Comparison of ENCODE assay signal across 23 cellular contexts in the genomic region with DNA sequence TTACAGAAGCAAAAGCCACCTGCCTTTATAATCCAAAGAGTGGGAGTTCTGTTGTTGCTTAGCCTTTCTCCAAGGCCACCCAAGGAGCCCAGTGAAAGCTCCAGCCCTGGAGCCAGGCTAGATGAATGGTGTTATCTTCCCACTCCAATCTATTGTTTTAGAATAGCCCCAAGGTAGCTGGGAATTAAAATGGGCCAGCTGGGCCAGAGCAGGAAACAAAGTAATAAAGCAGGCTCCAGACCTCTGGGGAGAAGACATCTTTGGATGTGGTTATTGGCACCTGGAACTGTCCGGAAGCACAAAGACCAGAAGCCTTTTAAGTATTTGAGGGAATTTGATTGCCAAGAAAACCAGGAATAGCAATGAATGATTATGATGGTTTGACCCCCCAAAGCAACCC. TPM values are rescaled to one million over a fixed set of nuclear protein-coding genes. Genes with fewer than 3 reads are reported as not detected.
DNase-seq lines count a peak whose midpoint lies in the region; TF ChIP-seq lines count a peak whose summit lies in the region.
"Had no signal": no experiment of that assay in that cellular context is flagged by ENCODE, and none has a peak within 500 bp of the region (broad histone marks: within the 10 kb centered on the region; RNA-seq: fewer than 3 reads in every experiment).

No MANE protein-coding gene starts in this region.

- WGBS in endodermal cell (ENCODE audit: insufficient coverage in 1 of 2, insufficient read length in 1 of 2), 2 experiments: 81 to 85% methylated on average over 1 of the region's 1 CpG

- peaks cover 3% of the 10 kb centered on the region for H3K4me1 Mint-ChIP-seq in endodermal cell
- H3K4me1 Mint-ChIP-seq in activated CD4-positive, alpha-beta T cell treated with anti-CD3 and anti-CD28 coated beads, Interleukin-2, amount 10 ng/mL, durations not matched to agents 7 days and 5 days: no peaks in the 10 kb centered on the region

- no peaks in the 10 kb centered on the region for H3K36me3 Mint-ChIP-seq in endodermal cell (ENCODE audit: low read depth)
- H3K36me3 Mint-ChIP-seq in activated CD4-positive, alpha-beta T cell treated with anti-CD3 and anti-CD28 coated beads, Interleukin-2, amount 10 ng/mL, durations not matched to agents 7 days and 5 days (ENCODE audit: low read depth): no peaks in the 10 kb centered on the region

- H3K9me3 Mint-ChIP-seq in endodermal cell: peaks cover 12% of the 10 kb centered on the region
- H3K9me3 Mint-ChIP-seq in activated CD4-positive, alpha-beta T cell treated with anti-CD3 and anti-CD28 coated beads, Interleukin-2, amount 10 ng/mL, durations not matched to agents 7 days and 5 days: no peaks in the 10 kb centered on the region

- H3K9ac ChIP-seq in endodermal cell (ENCODE audit: extremely low read depth, low read length, poor library complexity, severe bottlenecking): no peak overlapping the region

- H3K27me3 Mint-ChIP-seq in endodermal cell (ENCODE audit: insufficient read depth): peaks cover 13% of the 10 kb centered on the region
- H3K27me3 Mint-ChIP-seq in activated CD4-positive, alpha-beta T cell treated with anti-CD3 and anti-CD28 coated beads, Interleukin-2, amount 10 ng/mL, durations not matched to agents 7 days and 5 days: peaks cover 30% of the 10 kb centered on the region

- no peak overlapping the region for H3K4me3 ChIP-seq in BE2C (ENCODE audit: low read depth, low read length)
- no peak overlapping the region for H3K4me3 ChIP-seq in SJSA1
- no peak overlapping the region for H3K4me3 ChIP-seq in endodermal cell (ENCODE audit: low read length)

- H3K27ac ChIP-seq in SJSA1 (no peak overlapping the region), endodermal cell (ENCODE audit: low read depth, low read length) (peak overlapping the region; percentile 50)

- no peak overlapping the region for H3K27ac Mint-ChIP-seq in endodermal cell
- H3K27ac Mint-ChIP-seq in activated CD4-positive, alpha-beta T cell treated with anti-CD3 and anti-CD28 coated beads, Interleukin-2, amount 10 ng/mL, durations not matched to agents 7 days and 5 days: no peak overlapping the region

- H3K4me1 ChIP-seq in BE2C: peaks cover 40% of the 10 kb centered on the region
- H3K4me1 ChIP-seq in SJSA1 (replicated peaks): peaks cover 53% of the 10 kb centered on the region
- no peaks in the 10 kb centered on the region for H3K4me1 ChIP-seq in endodermal cell (ENCODE audit: control insufficient read depth, insufficient read depth, low read length)

- TF ChIP-seq CTCF in BE2C (IDR thresholded peaks at IDR 0.05; ENCODE audit: low read depth, low read length): no peak
- TF ChIP-seq CTCF in endodermal cell (conservative IDR thresholded peaks at IDR 0.05): no peak

- H3K36me3 ChIP-seq in BE2C: no peaks in the 10 kb centered on the region
- no peaks in the 10 kb centered on the region for H3K36me3 ChIP-seq in SJSA1
- H3K36me3 ChIP-seq in endodermal cell (ENCODE audit: control insufficient read depth, insufficient read depth, low read length): no peaks in the 10 kb centered on the region

- no peak overlapping the region for H3K4me3 Mint-ChIP-seq in endodermal cell
- no peak overlapping the region for H3K4me3 Mint-ChIP-seq in activated CD4-positive, alpha-beta T cell treated with anti-CD3 and anti-CD28 coated beads, Interleukin-2, amount 10 ng/mL, durations not matched to agents 7 days and 5 days

- H3K27me3 ChIP-seq in BE2C (no peaks in the 10 kb centered on the region), SJSA1 (replicated peaks) (no peaks in the 10 kb centered on the region), endodermal cell (ENCODE audit: control insufficient read depth, insufficient read depth, low read length, poor library complexity, severe bottlenecking) (peaks cover 6% of the 10 kb centered on the region)

- H3K9me3 ChIP-seq in BE2C (no peaks in the 10 kb centered on the region), SJSA1 (replicated peaks) (no peaks in the 10 kb centered on the region), endodermal cell (ENCODE audit: control insufficient read depth, low read length) (peaks cover 11% of the 10 kb centered on the region)

- DNase-seq in BE2C (peak; percentile 72), NCI-H146 (lab: John Stamatoyannopoulos, UW) (peak; percentile 81), SJSA1 (ENCODE audit: low read depth in 1 of 2, low spot score in 2 of 2) (peak; percentile 73 to 86), endodermal cell (no peak), COR-L47 (lab: John Stamatoyannopoulos, UW) (no peak), DMS114 treated with DMSO at 0.1 percent for 48 hours (lab: John Stamatoyannopoulos, UW; ENCODE audit: unreplicated experiment) (no peak)
- no peak for DNase-seq in activated CD4-positive, alpha-beta T cell treated with anti-CD3 and anti-CD28 coated beads, Interleukin-2, amount 10 ng/mL, durations not matched to agents 7 days and 5 days
- DNase-seq in activated CD4-positive, alpha-beta T cell treated with anti-CD3 and anti-CD28 coated beads for 1 hour: no peak
- DNase-seq: 8988T, ACHN, GF-D8, GOT3, KBM-7, MV-4-11, NCI-H1105, NCI-H1436 treated with DMSO at 0.1 percent for 48 hours, NCI-H2029 treated with DMSO at 0.1 percent for 48 hours, NCI-H446 treated with DMSO at 0.1 percent for 48 hours, NCI-H526, SHP77 treated with DMSO at 0.1 percent for 48 hours had no signal

- POLR2A ChIA-PET in activated CD4-positive, alpha-beta T cell treated with anti-CD3 and anti-CD28 coated beads, Interleukin-2, amount 10 ng/mL, durations not matched to agents 7 days and 5 days (lab: Charles Lee): no interaction called here

- CTCF ChIA-PET in activated CD4-positive, alpha-beta T cell treated with anti-CD3 and anti-CD28 coated beads, Interleukin-2, amount 10 ng/mL, durations not matched to agents 7 days and 5 days (lab: Charles Lee): no interaction called here

RNA-seq across cellular contexts. Expression of a gene that starts 8.8 kb away (rescaled TPM):
- polyA plus RNA-seq in BE2C (2012; ENCODE audit: insufficient read depth, insufficient read length, low read depth): 125 TPM
- total RNA-seq in SJSA1 (2014; rRNA removed; shearing (Covaris generic)): 345 and 479 TPM in 2 replicates
- under 1 TPM in 1 of 2 donors, not detected in 1; 0.62 TPM for total RNA-seq in endodermal cell
- 5.8 TPM for polyA plus RNA-seq in endodermal cell (2013, experiment 1 of 2)
- 4.9 TPM for polyA plus RNA-seq in endodermal cell (2013, experiment 2 of 2)
- not detected for total RNA-seq in activated CD4-positive, alpha-beta T cell treated with anti-CD3 and anti-CD28 coated beads, Interleukin-2, amount 10 ng/mL, durations not matched to agents 7 days and 5 days
- total RNA-seq: HT-29, LHCN-M2, MCF 10A had no signal

Comparison
In these comparisons a context has a peak if more than half of its experiments do, and no peak if none do; other contexts are left out.
1. DNase-seq: peak in BE2C (single experiment), NCI-H146 (single experiment) and SJSA1 (2 of 2); none in endodermal cell (single experiment), COR-L47 (single experiment), activated CD4-positive, alpha-beta T cell treated with anti-CD3 and anti-CD28 coated beads, Interleukin-2, amount 10 ng/mL, durations not matched to agents 7 days and 5 days (single experiment), activated CD4-positive, alpha-beta T cell treated with anti-CD3 and anti-CD28 coated beads for 1 hour (single experiment) and DMS114 treated with DMSO at 0.1 percent for 48 hours (single experiment).
2. RNA of a gene that starts 8.8 kb away (total RNA-seq): 345 to 479 TPM in SJSA1; 0.62 TPM in endodermal cell and not detected in activated CD4-positive, alpha-beta T cell treated with anti-CD3 and anti-CD28 coated beads, Interleukin-2, amount 10 ng/mL, durations not matched to agents 7 days and 5 days; every median in the first group is over 100 times any median in the second.